In the genomic region with DNA sequence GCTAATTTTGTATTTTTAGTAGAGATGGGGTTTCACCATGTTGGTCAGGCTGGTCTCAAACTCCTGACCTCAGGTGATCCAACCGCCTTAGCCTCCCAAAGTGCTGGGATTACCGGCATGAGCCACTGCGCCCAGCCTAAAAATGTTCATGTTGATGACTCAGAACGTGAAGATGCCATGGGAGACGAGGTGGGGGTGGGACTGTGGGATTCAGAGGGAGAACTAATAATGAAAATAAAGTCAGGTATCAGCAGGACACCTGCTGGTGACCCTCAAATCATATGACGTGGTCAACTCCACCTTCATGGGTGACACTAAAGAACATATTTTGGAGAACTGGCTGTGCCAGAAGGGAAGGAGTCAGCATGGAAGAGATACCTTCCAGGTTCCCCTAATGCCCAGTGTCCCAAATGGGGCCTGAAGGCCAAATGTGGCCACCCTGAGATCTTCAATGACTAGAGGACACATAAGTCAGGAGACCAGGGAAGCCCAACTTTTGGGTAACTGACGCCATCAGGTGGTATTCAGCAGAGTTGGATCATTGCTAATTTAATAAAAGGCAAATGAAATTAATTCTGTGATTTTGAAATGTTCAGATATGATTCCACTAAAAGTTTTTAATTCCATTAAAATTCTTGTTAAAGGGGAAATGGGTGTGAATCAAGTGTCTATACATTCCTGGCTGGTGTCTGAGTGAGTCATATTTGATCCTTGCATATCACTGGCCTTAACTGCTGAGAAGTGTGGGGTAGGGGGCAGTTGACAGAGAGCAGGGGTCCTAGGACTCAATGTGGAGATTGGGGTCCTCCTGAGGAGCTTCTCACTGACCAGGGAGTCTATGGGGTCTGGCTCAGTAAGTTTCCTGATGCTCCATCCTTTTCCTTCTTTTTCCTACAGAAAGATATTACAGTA, we compare ENCODE assay signal across 1 cellular context.
TF ChIP-seq lines count a peak whose summit lies in the region.

No MANE protein-coding gene starts in this region.

TF ChIP-seq in endothelial cell of umbilical vein, 7 proteins besides CTCF, POLR2A, EP300 and RAD21 (continued from another document):
- TF ChIP-seq MAX (IDR thresholded peaks at IDR 0.05; ENCODE audit: insufficient read depth, insufficient read length) (no peak), EZH2 (IDR thresholded peaks at IDR 0.05; ENCODE audit: borderline replicate concordance, low read depth, low read length, severe bottlenecking) (no peak), FOS (IDR thresholded peaks at IDR 0.05; ENCODE audit: borderline replicate concordance, insufficient read depth, low read length) (no peak), JUN (IDR thresholded peaks at IDR 0.05; ENCODE audit: borderline replicate concordance, insufficient read depth, insufficient read length, low read depth) (no peak), MYC (IDR thresholded peaks at IDR 0.05; ENCODE audit: low read depth, low read length) (no peak), GATA2 (IDR thresholded peaks at IDR 0.05; ENCODE audit: insufficient read depth, insufficient read length, low read depth, low read length) (no peak)
